ENCODE assay signal across 1 cellular context in genomic region chr12:103908246-103908541, GRCh38.
TF ChIP-seq lines count a peak whose summit lies in the region.

No MANE protein-coding gene starts in this region.

TF ChIP-seq in H1, 55 proteins besides CTCF, POLR2A, EP300 and RAD21:
- TF ChIP-seq JUN (IDR thresholded peaks at IDR 0.05; ENCODE audit: low read depth, low read length) = no peak
- no peak for TF ChIP-seq SAP30 (IDR thresholded peaks at IDR 0.05; ENCODE audit: insufficient read depth, insufficient replicate concordance, low read length)
- no peak for TF ChIP-seq CREB1 (IDR thresholded peaks at IDR 0.05)
- no peak for TF ChIP-seq RXRA (IDR thresholded peaks at IDR 0.05; ENCODE audit: insufficient read depth, low read depth, low read length)
- TF ChIP-seq CEBPB (IDR thresholded peaks at IDR 0.05; ENCODE audit: low read depth, low read length) = no peak
- no peak for TF ChIP-seq EGR1 (IDR thresholded peaks at IDR 0.05; ENCODE audit: borderline replicate concordance, low read depth, low read length)
- TF ChIP-seq KDM1A (IDR thresholded peaks at IDR 0.05; ENCODE audit: borderline replicate concordance, low read length) = no peak
- TF ChIP-seq GTF2F1 (IDR thresholded peaks at IDR 0.05; ENCODE audit: borderline replicate concordance, low read depth, low read length) = no peak
TF ChIP-seq in H1: peak in this region for 0.
